Comparison of ENCODE assay signal across 8 cellular contexts in the genomic region with DNA sequence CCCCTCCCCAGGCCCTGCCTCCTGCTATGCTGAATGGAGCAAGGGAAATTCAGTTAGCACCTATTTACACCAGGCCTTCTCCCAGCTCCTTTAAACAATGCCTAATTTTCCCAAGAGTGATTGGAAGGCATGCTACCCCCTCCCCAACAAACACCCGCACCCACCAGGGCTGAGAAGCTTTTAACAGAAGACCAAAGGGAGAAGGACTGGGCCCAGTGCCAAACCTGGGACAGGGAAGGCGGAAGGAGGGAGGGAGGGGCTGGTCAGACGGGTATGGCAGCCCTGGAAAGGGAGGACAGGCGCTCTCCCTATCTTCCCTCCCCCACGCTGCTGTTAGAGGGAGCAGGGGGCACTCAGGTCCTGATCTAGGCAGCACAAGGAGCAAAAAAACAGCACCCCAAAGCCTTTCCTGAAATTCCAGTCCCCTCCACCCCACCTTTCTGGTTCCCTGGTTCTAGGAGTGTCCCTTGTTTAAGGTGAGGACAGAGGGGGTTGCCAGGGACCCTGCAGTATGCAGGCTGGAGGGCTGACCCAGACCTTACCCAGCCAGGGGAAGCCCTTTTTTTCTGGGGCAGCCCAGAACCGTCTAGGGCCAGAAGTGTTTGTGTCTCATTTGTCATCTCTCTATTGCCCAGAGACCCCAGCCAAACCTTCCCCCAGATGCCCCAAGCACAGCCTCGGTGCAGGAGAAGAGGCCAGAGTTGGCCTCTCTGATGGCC. TPM values are rescaled to one million over a fixed set of nuclear protein-coding genes. Genes with fewer than 3 reads are reported as not detected.
DNase-seq lines count a peak whose midpoint lies in the region; ATAC-seq and TF ChIP-seq lines count a peak whose summit lies in the region.

No MANE protein-coding gene starts in this region.

- no peak for TF ChIP-seq CTCF in C4-2B (conservative IDR thresholded peaks at IDR 0.05)
- TF ChIP-seq CTCF in astrocyte of the spinal cord (IDR thresholded peaks at IDR 0.05; ENCODE audit: low read depth, low read length) = no peak

- H3K27me3 ChIP-seq in mesendoderm (ENCODE audit: insufficient read depth, low read length, poor library complexity) = no peaks in the 10 kb centered on the region

- ATAC-seq in GM19351 (IDR thresholded peaks at IDR 0.05; ENCODE audit: unreplicated experiment) (no peak), GM21825 (IDR thresholded peaks at IDR 0.05; ENCODE audit: unreplicated experiment) (no peak), HG02973 (IDR thresholded peaks at IDR 0.05; ENCODE audit: unreplicated experiment) (no peak)

- peaks cover 22% of the 10 kb centered on the region for H3K4me1 ChIP-seq in mesendoderm (ENCODE audit: control insufficient read depth, low read depth, low read length)

- no peak overlapping the region for H3K4me3 ChIP-seq in astrocyte of the spinal cord (ENCODE audit: low read depth, low read length)
- no peak overlapping the region for H3K4me3 ChIP-seq in mesendoderm (ENCODE audit: low read length)

- H4K8ac ChIP-seq in mesendoderm (ENCODE audit: low read depth, low read length) = no peak overlapping the region

- H3K18ac ChIP-seq in mesendoderm (ENCODE audit: low read length) = peak overlapping the region; percentile 77

- peaks cover 23% of the 10 kb centered on the region for H3K79me2 ChIP-seq in mesendoderm (ENCODE audit: control insufficient read depth, insufficient read depth, low read length)

- in situ Hi-C loops in astrocyte of the spinal cord (cut with HindIII; ENCODE audit: low sequenced_read_pairs) = no loop called here

- peak overlapping the region; percentile 48 for H3K23ac ChIP-seq in mesendoderm (ENCODE audit: low read length)

- H3K27ac ChIP-seq in C4-2B (peak overlapping the region; percentile 96), mesendoderm (ENCODE audit: low read depth, low read length) (peak overlapping the region; percentile 21)

- peak overlapping the region; percentile 70 for H3K4ac ChIP-seq in mesendoderm (ENCODE audit: low read depth, low read length)

- H2BK120ac ChIP-seq in mesendoderm (ENCODE audit: low read depth, low read length) = peak overlapping the region; percentile 39

- peak overlapping the region; percentile 96 for H2AK5ac ChIP-seq in mesendoderm (ENCODE audit: low read length)

- peak overlapping the region; percentile 30 for H3K9ac ChIP-seq in mesendoderm (ENCODE audit: low read length)

- DNase-seq in NCI-H1092 (lab: John Stamatoyannopoulos, UW) = peak; percentile 43
- peak; percentile 23 for DNase-seq in astrocyte of the spinal cord (ENCODE audit: low read depth, low spot score)
- DNase-seq in mesendoderm = peak; percentile 84
- no peak for DNase-seq in 8988T

- H2BK15ac ChIP-seq in mesendoderm (replicated peaks; ENCODE audit: low read depth) = no peak overlapping the region

- H3K36me3 ChIP-seq in mesendoderm (ENCODE audit: control insufficient read depth, insufficient read depth, low read length) = no peaks in the 10 kb centered on the region

- peak overlapping the region; percentile 53 for H2BK5ac ChIP-seq in mesendoderm (ENCODE audit: low read length)

- H4K5ac ChIP-seq in mesendoderm (ENCODE audit: low read length) = peak overlapping the region; percentile 10

- no CpG with 5 or more reads among the region's 7 CpGs for WGBS in mesendoderm (ENCODE audit: extremely low coverage, insufficient coverage, low lambda C conversion rate)

- H3K79me1 ChIP-seq in mesendoderm (ENCODE audit: low read length) = no peaks in the 10 kb centered on the region

- peak overlapping the region; percentile 85 for H3K56ac ChIP-seq in mesendoderm (ENCODE audit: low read length)

- no peak overlapping the region for H3K4me2 ChIP-seq in mesendoderm (ENCODE audit: low read length)

RNA-seq across cellular contexts. Expression of gene KRT8, which starts 2.4 kb away (rescaled TPM):
- polyA plus RNA-seq in mesendoderm (2013, experiment 1 of 2) = 450 TPM
- 461 TPM for polyA plus RNA-seq in mesendoderm (2013, experiment 2 of 2)

RNA-seq across cellular contexts. Expression of gene KRT18, which starts 41.7 kb away (rescaled TPM):
- 373 TPM for polyA plus RNA-seq in mesendoderm (2013, experiment 1 of 2)
- 379 TPM for polyA plus RNA-seq in mesendoderm (2013, experiment 2 of 2)

RNA-seq across cellular contexts. Expression of gene KRT78, which starts 58.5 kb away (rescaled TPM):
- polyA plus RNA-seq in mesendoderm (2013, experiment 1 of 2) = not detected
- not detected for polyA plus RNA-seq in mesendoderm (2013, experiment 2 of 2)
